In genomic region chr6:138493413-138493812, GRCh38 we compare ENCODE assay signal across 9 cellular contexts. TPM values are rescaled to one million over a fixed set of nuclear protein-coding genes. Genes with fewer than 3 reads are reported as not detected.
DNase-seq lines count a peak whose midpoint lies in the region; ATAC-seq, FAIRE-seq and TF ChIP-seq lines count a peak whose summit lies in the region.
"Had no signal": no experiment of that assay in that cellular context is flagged by ENCODE, and none has a peak within 500 bp of the region (broad histone marks: within the 10 kb centered on the region; RNA-seq: fewer than 3 reads in every experiment).

No MANE protein-coding gene starts in this region.

- H3K4me1 Mint-ChIP-seq in GM23338, result peaks cover 57% of the 10 kb centered on the region

- H3K27me3 ChIP-seq in GM23338 (ENCODE audit: insufficient read depth) (no peaks in the 10 kb centered on the region), left ventricle myocardium inferior (ENCODE audit: low read depth) (no peaks in the 10 kb centered on the region)

- H3K79me2 ChIP-seq in GM23338 (replicated peaks; ENCODE audit: insufficient read depth), result peaks cover 20% of the 10 kb centered on the region

- H3F3A ChIP-seq in GM23338 (replicated peaks; ENCODE audit: low read depth), result no peaks in the 10 kb centered on the region

- DNase-seq in GM23338 (ENCODE audit: low spot score) (peak; percentile 78), astrocyte of the cerebellum (ENCODE audit: low read depth) (peak; percentile 93), left ventricle myocardium inferior (no peak), renal cortical epithelial cell (ENCODE audit: low read depth) (peak; percentile 97), GOT3 (lab: John Stamatoyannopoulos, UW) (no peak), NCI-H1436 (lab: John Stamatoyannopoulos, UW) (no peak), GM12891 (ENCODE audit: insufficient read length, low spot score) (no peak)
- DNase-seq in activated naive CD4-positive, alpha-beta T cell treated with Interleukin-2 at 50 U/mL for 16 hours, result no peak

- no peaks in the 10 kb centered on the region for H3K9me2 ChIP-seq in GM23338 (ENCODE audit: insufficient read depth)

- no peaks in the 10 kb centered on the region for H3K9me3 ChIP-seq in left ventricle myocardium inferior (replicated peaks)

- H4K20me1 ChIP-seq in GM23338 (replicated peaks; ENCODE audit: insufficient read depth), result no peaks in the 10 kb centered on the region

- H3K27me3 Mint-ChIP-seq in GM23338 (ENCODE audit: insufficient read depth, low read depth, poor library complexity), result peaks cover 3% of the 10 kb centered on the region

- peak; percentile 95 for ATAC-seq in GM23338

- H3K27ac ChIP-seq in GM23338 (ENCODE audit: low read depth), result peak overlapping the region; percentile 28; the same call in 1 of the 2 replicates
- peak overlapping the region; percentile 52 for H3K27ac ChIP-seq in left ventricle myocardium inferior (replicated peaks)
- H3K27ac ChIP-seq: PC-9 had no signal

- no peaks in the 10 kb centered on the region for H3K9me3 Mint-ChIP-seq in GM23338

- peaks cover 24% of the 10 kb centered on the region for H3K36me3 Mint-ChIP-seq in GM23338 (ENCODE audit: low read depth)

- H3K27ac Mint-ChIP-seq in GM23338, result peak overlapping the region; percentile 86

- TF ChIP-seq CTCF in GM23338 (conservative IDR thresholded peaks at IDR 0.05; ENCODE audit: low read depth in 2 of 2) (no peak), astrocyte of the cerebellum (IDR thresholded peaks at IDR 0.05; ENCODE audit: low read depth, low read length, missing control alignments) (no peak), left ventricle myocardium inferior (IDR thresholded peaks at IDR 0.05; ENCODE audit: borderline replicate concordance) (no peak)

- no peak for TF ChIP-seq POLR2A in GM12891 (IDR thresholded peaks at IDR 0.05; ENCODE audit: low read depth, low read length)

- intact Hi-C loops in left ventricle myocardium inferior (cut with micrococcal nuclease), result no loop called here

- H3K4me3 Mint-ChIP-seq in GM23338, result peak overlapping the region; percentile 27; the same call in 2 of the 3 replicates

- peaks cover 44% of the 10 kb centered on the region for H3K4me1 ChIP-seq in GM23338 (ENCODE audit: insufficient read depth)
- peaks cover 61% of the 10 kb centered on the region for H3K4me1 ChIP-seq in left ventricle myocardium inferior

- no peak overlapping the region for H2AFZ ChIP-seq in GM23338
- H2AFZ ChIP-seq: PC-9 had no signal

- H3K36me3 ChIP-seq in GM23338 (ENCODE audit: insufficient read depth), result no peaks in the 10 kb centered on the region
- peaks cover 10% of the 10 kb centered on the region for H3K36me3 ChIP-seq in left ventricle myocardium inferior

- in situ Hi-C loops in astrocyte of the cerebellum (cut with HindIII; ENCODE audit: low sequenced_read_pairs), result no loop called here

- H3K4me3 ChIP-seq in GM23338 (no peak overlapping the region; the same call in 1 of the 2 replicates), astrocyte of the cerebellum (ENCODE audit: low read depth, low read length) (no peak overlapping the region), left ventricle myocardium inferior (peak overlapping the region; percentile 6)
- H3K4me3 ChIP-seq: PC-9 had no signal

- FAIRE-seq in GM12891 (lab: Jason Lieb, UNC), result no peak

- H3K4me2 ChIP-seq in GM23338, result peak overlapping the region; percentile 58
- H3K4me2 ChIP-seq: PC-9 had no signal

TF ChIP-seq in GM23338, 12 proteins besides CTCF, POLR2A, EP300 and RAD21 (continues in another document):
- TF ChIP-seq POLR2AphosphoS5 (IDR thresholded peaks at IDR 0.05; ENCODE audit: low read depth) (no peak), EZH2 (IDR thresholded peaks at IDR 0.05; ENCODE audit: low read depth, unreplicated experiment) (no peak), ZNF114 (CRISPR knock-in tag; IDR thresholded peaks at IDR 0.05) (no peak), ZNF331 (CRISPR knock-in tag; IDR thresholded peaks at IDR 0.05; ENCODE audit: low read depth) (no peak), STAT1 (IDR thresholded peaks at IDR 0.05; ENCODE audit: unreplicated experiment) (no peak)

TF ChIP-seq in GM12891, 5 proteins besides CTCF, POLR2A, EP300 and RAD21:
- TF ChIP-seq SPI1 (IDR thresholded peaks at IDR 0.05; ENCODE audit: low read depth, low read length), result no peak
- TF ChIP-seq POLR2AphosphoS5 (IDR thresholded peaks at IDR 0.05; ENCODE audit: low read depth, low read length), result no peak
- TF ChIP-seq PAX5 (IDR thresholded peaks at IDR 0.05; ENCODE audit: insufficient read depth, low read length, severe bottlenecking), result no peak
- TF ChIP-seq TAF1 (IDR thresholded peaks at IDR 0.05; ENCODE audit: low read depth, low read length), result no peak
- TF ChIP-seq POU2F2 (IDR thresholded peaks at IDR 0.05; ENCODE audit: low read depth, low read length), result no peak

RNA-seq across cellular contexts. Expression of gene NHSL1, which starts 5.9 kb away (rescaled TPM):
- 21.2 and 24.5 TPM in 2 replicates for total RNA-seq in GM23338 (2014; rRNA removed; shearing (Covaris generic))
- polyA plus RNA-seq in GM23338 (2016; fragmentation: Nextera tagmentation; extraction: Ambion mirVana), result 10.5 and 11.2 TPM in 2 replicates
- total RNA-seq in left ventricle myocardium inferior, result 44.7 TPM
- total RNA-seq in renal cortical epithelial cell, result 11.8 and 38.0 TPM in 2 replicates
- 0.09 TPM for polyA plus RNA-seq in GM12891 (2012; ENCODE audit: low read depth, missing spikeins)

Comparison
In these comparisons a context has a peak if more than half of its experiments do, and no peak if none do; other contexts are left out.
1. DNase-seq: peak in GM23338 (single experiment), astrocyte of the cerebellum (single experiment) and renal cortical epithelial cell (single experiment); none in left ventricle myocardium inferior (single experiment), activated naive CD4-positive, alpha-beta T cell treated with Interleukin-2 at 50 U/mL for 16 hours (single experiment), GOT3 (single experiment), NCI-H1436 (single experiment) and GM12891 (single experiment).